ENCODE assay signal across 28 cellular contexts in the genomic region with DNA sequence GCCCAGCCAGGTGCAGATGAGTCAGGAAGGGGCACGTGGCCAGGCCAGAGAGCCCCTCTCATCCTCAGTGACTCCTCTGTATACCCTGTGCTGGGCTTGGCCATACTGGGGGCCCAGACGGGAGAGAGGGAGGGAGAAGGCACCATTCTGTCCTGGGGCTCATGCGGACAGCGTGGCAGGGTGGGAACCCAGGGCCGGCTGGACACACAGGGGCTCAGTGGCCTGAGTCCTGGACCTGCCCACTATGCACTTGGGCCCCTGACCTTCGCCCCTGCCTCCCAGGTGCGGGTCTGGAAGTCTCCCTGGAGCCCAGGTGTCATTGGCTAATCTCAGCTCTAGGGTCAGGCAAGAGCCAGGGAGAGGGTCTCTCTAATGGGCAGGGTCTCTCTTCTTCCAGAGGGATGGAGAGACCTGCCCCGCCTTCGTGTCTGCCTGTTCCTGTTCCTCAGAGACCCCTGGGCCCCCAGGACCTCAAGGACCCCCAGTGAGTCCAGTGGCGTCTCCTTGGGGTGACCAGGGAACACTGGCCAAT. TPM values are rescaled to one million over a fixed set of nuclear protein-coding genes. Genes with fewer than 3 reads are reported as not detected.
"Had no signal": no experiment of that assay in that cellular context is flagged by ENCODE, and none has a peak within 500 bp of the region (broad histone marks: within the 10 kb centered on the region; RNA-seq: fewer than 3 reads in every experiment).

No MANE protein-coding gene starts in this region.

- H3K27ac ChIP-seq: esophagus squamous epithelium, gastroesophageal sphincter, heart right ventricle, spleen, thoracic aorta, upper lobe of left lung had no signal

- DNase-seq: activated CD4-positive, alpha-beta T cell treated with anti-CD3 and anti-CD28 coated beads, Interleukin-2, amount 50 U/mL, for 48 hours; activated gamma-delta T cell treated with Interleukin-2 at 50 U/mL for 16 hours; activated T-cell treated with anti-CD3 and anti-CD28 coated beads, Interleukin-2, amount 50 U/mL, for 72 hours; amniotic stem cell; cerebellar nuclear complex; cortex of kidney; endodermal cell; esophagus squamous epithelium; midbrain; nephron progenitor cell; nucleus accumbens; stimulated activated CD4-positive, alpha-beta T cell treated with anti-CD3 and anti-CD28 coated beads, Interleukin-4, amount 100 ng/mL, for 1 hour; stimulated activated naive CD4-positive, alpha-beta T cell treated with Interleukin-2 at 50 U/mL for 16 hours; T-helper 9 cell had no signal

- H3K4me3 ChIP-seq: esophagus squamous epithelium, gastroesophageal sphincter, heart right ventricle, spleen, thoracic aorta, upper lobe of left lung had no signal

- H3K27ac Mint-ChIP-seq: activated CD4-positive, alpha-beta T cell treated with anti-CD3 and anti-CD28 coated beads for 36 hours; activated naive CD8-positive, alpha-beta T cell treated with anti-CD3 and anti-CD28 coated beads, Interleukin-2, amount 10 ng/mL, durations not matched to agents 7 days and 5 days; activated T-cell treated with anti-CD3 and anti-CD28 coated beads, Interleukin-2, amount 50 U/mL, for 72 hours; endodermal cell; nephron progenitor cell had no signal

- ATAC-seq: activated CD4-positive, alpha-beta T cell treated with anti-CD3 and anti-CD28 coated beads for 36 hours; activated T-cell treated with anti-CD3 and anti-CD28 coated beads, Interleukin-2, amount 50 U/mL, for 72 hours had no signal

- H3K4me3 Mint-ChIP-seq: activated CD4-positive, alpha-beta T cell treated with anti-CD3 and anti-CD28 coated beads for 36 hours; activated naive CD8-positive, alpha-beta T cell treated with anti-CD3 and anti-CD28 coated beads, Interleukin-2, amount 10 ng/mL, durations not matched to agents 7 days and 5 days; activated T-cell treated with anti-CD3 and anti-CD28 coated beads, Interleukin-2, amount 50 U/mL, for 72 hours; endodermal cell; nephron progenitor cell had no signal

- H3K36me3 Mint-ChIP-seq: activated naive CD8-positive, alpha-beta T cell treated with anti-CD3 and anti-CD28 coated beads, Interleukin-2, amount 10 ng/mL, durations not matched to agents 7 days and 5 days had no signal

- H3K9me3 Mint-ChIP-seq: activated naive CD8-positive, alpha-beta T cell treated with anti-CD3 and anti-CD28 coated beads, Interleukin-2, amount 10 ng/mL, durations not matched to agents 7 days and 5 days; activated T-cell treated with anti-CD3 and anti-CD28 coated beads, Interleukin-2, amount 50 U/mL, for 72 hours; endodermal cell; nephron progenitor cell had no signal

- H3K36me3 ChIP-seq: esophagus squamous epithelium, gastroesophageal sphincter, heart right ventricle, spleen, thoracic aorta, upper lobe of left lung had no signal

- H3K9me3 ChIP-seq: esophagus squamous epithelium, gastroesophageal sphincter, heart right ventricle, spleen, thoracic aorta, upper lobe of left lung had no signal

- H3K4me1 Mint-ChIP-seq: activated CD4-positive, alpha-beta T cell treated with anti-CD3 and anti-CD28 coated beads for 36 hours; activated naive CD8-positive, alpha-beta T cell treated with anti-CD3 and anti-CD28 coated beads, Interleukin-2, amount 10 ng/mL, durations not matched to agents 7 days and 5 days; endodermal cell had no signal

- FAIRE-seq: bronchial epithelial cell, keratinocyte had no signal

- H3K27me3 ChIP-seq: upper lobe of left lung had no signal

RNA-seq across cellular contexts. Expression of a gene that starts 27.7 kb away (rescaled TPM):
- total RNA-seq: activated CD8-positive, alpha-beta memory T cell treated with anti-CD3 and anti-CD28 coated beads for 36 hours; bronchial epithelial cell; esophagus squamous epithelium; gastroesophageal sphincter; left lobe of liver; renal cortical epithelial cell; SK-MEL-5; thoracic aorta had no signal
- polyA plus RNA-seq: heart right ventricle, keratinocyte had no signal

RNA-seq across cellular contexts. Expression of a gene that starts 40.5 kb away (rescaled TPM):
- total RNA-seq: activated CD4-positive, alpha-beta T cell treated with anti-CD3 and anti-CD28 coated beads for 36 hours; activated CD8-positive, alpha-beta memory T cell treated with anti-CD3 and anti-CD28 coated beads for 36 hours; activated naive CD8-positive, alpha-beta T cell treated with anti-CD3 and anti-CD28 coated beads, Interleukin-2, amount 10 ng/mL, durations not matched to agents 7 days and 5 days; activated T-cell treated with anti-CD3 and anti-CD28 coated beads, Interleukin-2, amount 50 U/mL, for 72 hours; bronchial epithelial cell; esophagus squamous epithelium; gastroesophageal sphincter; renal cortical epithelial cell; SK-MEL-5; T-helper 1 cell treated with Interleukin-12 subunit alpha and Interleukin-12 subunit beta and Interleukin-4 antibody, amounts not matched to agents 30 ng/mL and 1 ng/mL, for 36 hours; thoracic aorta had no signal
- polyA plus RNA-seq: keratinocyte had no signal
